1 cellular context compared by ENCODE assay signal in genomic region chr6:167398214-167399050, GRCh38.
TF ChIP-seq lines count a peak whose summit lies in the region.

No MANE protein-coding gene starts in this region.

TF ChIP-seq in HepG2, 621 proteins besides CTCF, POLR2A, EP300 and RAD21 (continued from another document and continues in another):
- TF ChIP-seq PRDM4 (CRISPR knock-in tag; IDR thresholded peaks at IDR 0.05; ENCODE audit: borderline replicate concordance) (no peak), KMT2B (CRISPR knock-in tag; IDR thresholded peaks at IDR 0.05) (peak; percentile 70; the same call in 1 of the 2 replicates), SMARCE1 (IDR thresholded peaks at IDR 0.05; ENCODE audit: borderline replicate concordance) (no peak), HNF1A (IDR thresholded peaks at IDR 0.05; ENCODE audit: low read depth) (peak; percentile 76), HNF1A (CRISPR knock-in tag; IDR thresholded peaks at IDR 0.05; ENCODE audit: borderline replicate concordance) (peak; percentile 93), ZNF337 (CRISPR knock-in tag; IDR thresholded peaks at IDR 0.05; ENCODE audit: borderline replicate concordance, low read depth) (peak; percentile 97; the same call in 1 of the 2 replicates), ZNF281 (CRISPR knock-in tag; IDR thresholded peaks at IDR 0.05; ENCODE audit: borderline replicate concordance) (peak; percentile 87; the same call in 1 of the 2 replicates), CSRNP2 (CRISPR knock-in tag; conservative IDR thresholded peaks at IDR 0.05; ENCODE audit: low read depth) (no peak), KLF6 (CRISPR knock-in tag; IDR thresholded peaks at IDR 0.05) (peak; percentile 52; the same call in 1 of the 2 replicates), ZNF704 (CRISPR knock-in tag; IDR thresholded peaks at IDR 0.05; ENCODE audit: borderline replicate concordance) (no peak), ZNF382 (CRISPR knock-in tag; IDR thresholded peaks at IDR 0.05; ENCODE audit: borderline replicate concordance) (no peak), ZNF18 (CRISPR knock-in tag; IDR thresholded peaks at IDR 0.05; ENCODE audit: insufficient replicate concordance) (peak; percentile 81), CC2D1A (CRISPR knock-in tag; IDR thresholded peaks at IDR 0.05) (no peak), SP140L (CRISPR knock-in tag; IDR thresholded peaks at IDR 0.05; ENCODE audit: borderline replicate concordance) (0 out of 2 replicates have a peak, but pooled peaks have one; percentile 91), ZNF563 (CRISPR knock-in tag; IDR thresholded peaks at IDR 0.05) (peak; percentile 67; the same call in 1 of the 2 replicates), DDIT3 (CRISPR knock-in tag; IDR thresholded peaks at IDR 0.05) (no peak), HNRNPL (IDR thresholded peaks at IDR 0.05; ENCODE audit: low read depth, low read length) (no peak), ZNF30 (CRISPR knock-in tag; IDR thresholded peaks at IDR 0.05) (no peak), CEBPZ (IDR thresholded peaks at IDR 0.05; ENCODE audit: low read length) (no peak), ZFP36L1 (CRISPR knock-in tag; IDR thresholded peaks at IDR 0.05) (peak; percentile 98; the same call in 1 of the 2 replicates), PLSCR1 (CRISPR knock-in tag; IDR thresholded peaks at IDR 0.05; ENCODE audit: borderline replicate concordance) (no peak), DR1 (CRISPR knock-in tag; IDR thresholded peaks at IDR 0.05) (peak; percentile 67; the same call in 1 of the 2 replicates), PCBP1 (IDR thresholded peaks at IDR 0.05; ENCODE audit: borderline replicate concordance, low read depth, low read length) (no peak), PREB (CRISPR knock-in tag; IDR thresholded peaks at IDR 0.05) (no peak), ZNF710 (CRISPR knock-in tag; IDR thresholded peaks at IDR 0.05; ENCODE audit: borderline replicate concordance) (peak; percentile 97), NBN (conservative IDR thresholded peaks at IDR 0.05) (no peak), HHEX (CRISPR knock-in tag; IDR thresholded peaks at IDR 0.05) (peak; percentile 95), ARNTL (CRISPR knock-in tag; IDR thresholded peaks at IDR 0.05) (peak; percentile 94), ZNF335 (CRISPR knock-in tag; IDR thresholded peaks at IDR 0.05) (peak; percentile 59; the same call in 1 of the 2 replicates), ZFP90 (CRISPR knock-in tag; IDR thresholded peaks at IDR 0.05; ENCODE audit: borderline replicate concordance) (peak; percentile 98)
